Comparison of ENCODE assay signal across 19 cellular contexts in the genomic region with DNA sequence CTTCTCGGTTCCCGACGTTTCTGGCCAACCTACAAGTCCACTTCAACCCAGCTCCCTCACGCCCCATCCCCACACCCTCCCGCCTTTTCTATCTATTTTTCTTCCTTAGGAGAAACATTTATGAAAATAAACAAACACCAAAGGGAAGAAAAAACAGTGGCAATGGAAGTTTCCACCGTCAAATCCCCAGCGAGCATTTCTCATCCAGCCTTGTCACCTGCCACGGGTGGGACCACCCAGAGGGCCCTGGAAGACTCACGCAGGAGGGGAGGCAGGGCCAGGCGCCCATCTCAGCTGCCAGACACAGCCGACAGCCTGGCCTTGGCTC.
DNase-seq lines count a peak whose midpoint lies in the region; ATAC-seq and TF ChIP-seq lines count a peak whose summit lies in the region.
"Had no signal": no experiment of that assay in that cellular context is flagged by ENCODE, and none has a peak within 500 bp of the region (broad histone marks: within the 10 kb centered on the region; RNA-seq: fewer than 3 reads in every experiment).

No MANE protein-coding gene starts in this region.

- no peak overlapping the region for H2BK12ac ChIP-seq in neuronal stem cell (ENCODE audit: low read length)

- no peaks in the 10 kb centered on the region for H3K9me3 ChIP-seq in DND-41 (ENCODE audit: insufficient read depth, low read length, severe bottlenecking)
- no peaks in the 10 kb centered on the region for H3K9me3 ChIP-seq in neuronal stem cell (replicated peaks in 1 of 2; ENCODE audit: control insufficient read depth in 2 of 2, insufficient read depth in 1 of 2, low read depth in 1 of 2, low read length in 2 of 2)
- H3K9me3 ChIP-seq: A549, BE2C had no signal

- H2AFZ ChIP-seq in DND-41 (ENCODE audit: low read depth, low read length) (no peak overlapping the region), neuronal stem cell (ENCODE audit: low read length) (no peak overlapping the region)
- H2AFZ ChIP-seq: GM23338 had no signal

- H3K36me3 ChIP-seq in DND-41 (ENCODE audit: insufficient read depth, low read length) (no peaks in the 10 kb centered on the region), neuronal stem cell (replicated peaks in 1 of 2; ENCODE audit: control insufficient read depth in 2 of 2, insufficient read depth in 2 of 2, low read length in 2 of 2) (no peaks in the 10 kb centered on the region)
- H3K36me3 ChIP-seq: BE2C had no signal

- TF ChIP-seq CTCF in DND-41 (IDR thresholded peaks at IDR 0.05; ENCODE audit: borderline replicate concordance, extremely low read depth, low read length, poor library complexity, severe bottlenecking), result no peak

- no peak overlapping the region for H3K23ac ChIP-seq in neuronal stem cell (ENCODE audit: low read depth, low read length, poor library complexity)

- no peak overlapping the region for H4K91ac ChIP-seq in neuronal stem cell (ENCODE audit: low read depth, low read length, poor library complexity)

- H3K18ac ChIP-seq in neuronal stem cell (ENCODE audit: low read length), result no peak overlapping the region

- DNase-seq in NCI-H748 (lab: John Stamatoyannopoulos, UW; ENCODE audit: unreplicated experiment) (peak; percentile 42), NCI-H748 treated with DMSO at 0.1 percent for 48 hours (lab: John Stamatoyannopoulos, UW) (no peak), DND-41 (peak; percentile 0), neuronal stem cell (ENCODE audit: low spot score) (no peak), cardiac septum (ENCODE audit: low spot score) (no peak)
- DNase-seq: 8988T; ACHN; AML-193; BE2C; CD4-positive, CD25-positive, alpha-beta regulatory T cell; CD8-positive, alpha-beta T cell; DMS 273 treated with DMSO at 0.1 percent for 48 hours; DMS79; GF-D8; HCEC 1CT had no signal

- no peaks in the 10 kb centered on the region for H4K20me1 ChIP-seq in DND-41 (ENCODE audit: insufficient read depth, low read length)

- H3K4me1 ChIP-seq in DND-41 (ENCODE audit: insufficient read depth, low read length) (no peaks in the 10 kb centered on the region), neuronal stem cell (ENCODE audit: control insufficient read depth in 2 of 2, insufficient read depth in 1 of 2, low read depth in 1 of 2, low read length in 2 of 2) (no peaks in the 10 kb centered on the region)
- H3K4me1 ChIP-seq: A549, BE2C had no signal

- H3K4me2 ChIP-seq in DND-41 (ENCODE audit: insufficient read depth, low read length) (no peak overlapping the region), neuronal stem cell (ENCODE audit: insufficient read depth, low read length, poor library complexity, severe bottlenecking) (no peak overlapping the region)
- H3K4me2 ChIP-seq: A549, GM23338 had no signal

- H4K8ac ChIP-seq in neuronal stem cell (ENCODE audit: low read depth, low read length), result no peak overlapping the region

- H2AK5ac ChIP-seq in neuronal stem cell (ENCODE audit: low read depth, low read length), result peak overlapping the region; percentile 13

- H2BK5ac ChIP-seq in neuronal stem cell (ENCODE audit: low read length), result no peak overlapping the region

- intact Hi-C loops in cardiac septum (cut with DNase I), result no loop called here

- H3K27ac ChIP-seq in DND-41 (ENCODE audit: low read length) (no peak overlapping the region), neuronal stem cell (replicated peaks; ENCODE audit: low read length) (no peak overlapping the region)
- H3K27ac ChIP-seq: A549, C4-2B had no signal

- ATAC-seq in DND-41 (ENCODE audit: insufficient read depth, low read depth) (no peak), HG02798 (IDR thresholded peaks at IDR 0.05; ENCODE audit: poor library complexity, unreplicated experiment) (no peak)
- ATAC-seq: A549; CD8-positive, alpha-beta T cell; GM23338 had no signal

- H3K27me3 ChIP-seq in DND-41 (ENCODE audit: insufficient read depth, low read length, poor library complexity), result peaks cover 5% of the 10 kb centered on the region
- H3K27me3 ChIP-seq in neuronal stem cell (ENCODE audit: control insufficient read depth in 3 of 3, insufficient read depth in 3 of 3, low read depth in 1 of 3, low read length in 3 of 3), result no peaks in the 10 kb centered on the region
- H3K27me3 ChIP-seq: BE2C had no signal

- no peaks in the 10 kb centered on the region for H3K79me2 ChIP-seq in DND-41 (ENCODE audit: insufficient read depth, low read length)

- H3K79me1 ChIP-seq in neuronal stem cell (ENCODE audit: low read depth, low read length), result no peaks in the 10 kb centered on the region

- H3K4me3 ChIP-seq in DND-41 (ENCODE audit: low read depth in 1 of 2, low read length in 2 of 2), result no peak overlapping the region
- H3K4me3 ChIP-seq in neuronal stem cell (ENCODE audit: low read length in 2 of 2), result no peak overlapping the region
- H3K4me3 ChIP-seq: A549, GM23338 had no signal

- H2BK15ac ChIP-seq in neuronal stem cell (ENCODE audit: low read length), result no peak overlapping the region

- 100% methylated on average over 2 of the region's 11 CpGs; no CpG with 5 or more reads in 1 of the 2 donors for WGBS in neuronal stem cell (ENCODE audit: extremely low coverage in 2 of 2, insufficient read length in 2 of 2, insufficient replicate concordance in 1 of 2), 2 donors

- H3K9ac ChIP-seq in DND-41 (ENCODE audit: low read depth, low read length), result no peak overlapping the region
- no peak overlapping the region for H3K9ac ChIP-seq in neuronal stem cell (ENCODE audit: low read depth, low read length, poor library complexity)

- no peak overlapping the region for H3K4ac ChIP-seq in neuronal stem cell (ENCODE audit: low read length)

- no peak overlapping the region for H3K14ac ChIP-seq in neuronal stem cell (ENCODE audit: low read length)

- no peak overlapping the region for H2BK120ac ChIP-seq in neuronal stem cell (ENCODE audit: low read depth, low read length)

Comparison
In these comparisons a context has a peak if more than half of its experiments do, and no peak if none do; other contexts are left out.
1. DNase-seq: peak in NCI-H748 (single experiment) and DND-41 (single experiment); none in NCI-H748 treated with DMSO at 0.1 percent for 48 hours (single experiment), neuronal stem cell (single experiment) and cardiac septum (single experiment).